ENCODE assay signal across 11 cellular contexts in the genomic region with DNA sequence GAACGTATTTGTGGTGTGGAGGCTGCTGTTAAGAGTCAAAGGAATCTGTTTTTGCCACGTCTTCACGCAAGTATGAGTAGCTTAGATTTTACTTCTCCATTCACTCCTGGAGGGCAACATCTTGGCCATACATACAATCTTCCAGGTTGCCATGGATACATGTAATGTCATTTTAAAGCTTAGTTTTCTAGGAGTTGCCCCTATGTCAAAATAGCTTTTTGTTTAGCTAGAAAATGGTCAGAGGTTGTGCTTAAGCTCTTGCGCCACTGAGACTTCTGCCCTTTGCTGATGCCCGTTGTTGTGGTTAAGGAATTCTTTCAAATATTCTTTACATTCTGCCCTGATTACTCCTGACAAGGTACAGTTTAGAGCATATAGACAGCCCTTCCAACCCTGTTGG.
"Had no signal": no experiment of that assay in that cellular context is flagged by ENCODE, and none has a peak within 500 bp of the region (broad histone marks: within the 10 kb centered on the region; RNA-seq: fewer than 3 reads in every experiment).

No MANE protein-coding gene starts in this region.

- H3K27ac ChIP-seq: GM23248 had no signal

- H2AFZ ChIP-seq: GM23248, GM23338 had no signal

- H3K4me2 ChIP-seq: GM23338 had no signal

- FAIRE-seq: H1, H54 had no signal

- ATAC-seq: GM23338, HCT116 had no signal

- H3K4me1 Mint-ChIP-seq: GM23338, H9 had no signal

- H3K9me3 Mint-ChIP-seq: GM23338 had no signal

- H3K4me3 ChIP-seq: GM23248, GM23338, HAP-1 had no signal

- H3K4me1 ChIP-seq: HAP-1 had no signal

- H3K4me3 Mint-ChIP-seq: GM23338, H9, HFFc6 had no signal

- H3K27ac Mint-ChIP-seq: GM23338, H9, HFFc6 had no signal

- DNase-seq: GM23248, GOT3, H7, H9, HCEC 1CT, HFFc6 had no signal

- H3K36me3 ChIP-seq: HAP-1 had no signal

- H3K9ac ChIP-seq: GM23248 had no signal

- H3K9me3 ChIP-seq: HAP-1 had no signal
